1 cellular context compared by ENCODE assay signal in genomic region chr17:79730769-79731483, GRCh38.
TF ChIP-seq lines count a peak whose summit lies in the region.

TSS of gene ENPP7 (plus strand) at chr17:79730943. CDS start at chr17:79731140, 197 bp downstream.

TF ChIP-seq in HepG2, 621 proteins besides CTCF, POLR2A, EP300 and RAD21 (continues in another document):
- TF ChIP-seq TFAP4 (IDR thresholded peaks at IDR 0.05; ENCODE audit: borderline replicate concordance, low read depth) (peak; percentile 20; the same call in 1 of the 2 replicates), ZBTB7A (CRISPR knock-in tag; IDR thresholded peaks at IDR 0.05) (0 out of 2 replicates have a peak, but pooled peaks have one; percentile 81), ZNF446 (CRISPR knock-in tag; IDR thresholded peaks at IDR 0.05) (no peak), IRF9 (CRISPR knock-in tag; IDR thresholded peaks at IDR 0.05; ENCODE audit: borderline replicate concordance) (peak; percentile 52; the same call in 1 of the 2 replicates), DPF2 (CRISPR knock-in tag; IDR thresholded peaks at IDR 0.05; ENCODE audit: borderline replicate concordance, low read depth) (peak; percentile 53; the same call in 1 of the 2 replicates), MEIS1 (CRISPR knock-in tag; IDR thresholded peaks at IDR 0.05; ENCODE audit: borderline replicate concordance) (0 out of 2 replicates have a peak, but pooled peaks have one; percentile 50), SIN3B (IDR thresholded peaks at IDR 0.05; ENCODE audit: low read length) (no peak), HNF4G (IDR thresholded peaks at IDR 0.05; ENCODE audit: borderline replicate concordance, low read depth, low read length) (peak; percentile 86), HNF4G (CRISPR knock-in tag; IDR thresholded peaks at IDR 0.05; ENCODE audit: borderline replicate concordance, low read depth) (peak; percentile 84; the same call in 1 of the 2 replicates), ZNF292 (CRISPR knock-in tag; IDR thresholded peaks at IDR 0.05; ENCODE audit: borderline replicate concordance, low read depth) (peak; percentile 83), RBM39 (IDR thresholded peaks at IDR 0.05; ENCODE audit: low read depth, low read length, poor library complexity, severe bottlenecking) (no peak), ZNF205 (CRISPR knock-in tag; IDR thresholded peaks at IDR 0.05) (0 out of 2 replicates have a peak, but pooled peaks have one; percentile 39), MZF1 (CRISPR knock-in tag; IDR thresholded peaks at IDR 0.05; ENCODE audit: borderline replicate concordance) (0 out of 2 replicates have a peak, but pooled peaks have one; percentile 19), PITX1 (CRISPR knock-in tag; IDR thresholded peaks at IDR 0.05) (peak; percentile 76), SAP130 (CRISPR knock-in tag; IDR thresholded peaks at IDR 0.05; ENCODE audit: low read depth) (peak; percentile 67; the same call in 1 of the 2 replicates), PAXIP1 (CRISPR knock-in tag; conservative IDR thresholded peaks at IDR 0.05) (peak; percentile 83), ZNF883 (CRISPR knock-in tag; IDR thresholded peaks at IDR 0.05; ENCODE audit: not compliant biosample characterization) (peak; percentile 28), YEATS2 (CRISPR knock-in tag; IDR thresholded peaks at IDR 0.05; ENCODE audit: borderline replicate concordance) (peak; percentile 20; the same call in 1 of the 2 replicates), ELF3 (CRISPR knock-in tag; IDR thresholded peaks at IDR 0.05) (peak; percentile 50; the same call in 1 of the 2 replicates), NCOA2 (CRISPR knock-in tag; IDR thresholded peaks at IDR 0.05) (0 out of 2 replicates have a peak, but pooled peaks have one; percentile 34), ZNF382 (CRISPR knock-in tag; IDR thresholded peaks at IDR 0.05; ENCODE audit: borderline replicate concordance) (no peak), ERF (CRISPR knock-in tag; IDR thresholded peaks at IDR 0.05) (0 out of 2 replicates have a peak, but pooled peaks have one; percentile 33), ZKSCAN1 (IDR thresholded peaks at IDR 0.05; ENCODE audit: low read length) (no peak), ZNF556 (CRISPR knock-in tag; IDR thresholded peaks at IDR 0.05; ENCODE audit: borderline replicate concordance) (peak; percentile 29; the same call in 1 of the 2 replicates), ZNF761 (CRISPR knock-in tag; conservative IDR thresholded peaks at IDR 0.05) (0 out of 2 replicates have a peak, but pooled peaks have one; percentile 19), THAP9 (CRISPR knock-in tag; IDR thresholded peaks at IDR 0.05; ENCODE audit: borderline replicate concordance) (peak; percentile 65; the same call in 1 of the 2 replicates), YEATS4 (CRISPR knock-in tag; IDR thresholded peaks at IDR 0.05; ENCODE audit: borderline replicate concordance) (peak; percentile 51; the same call in 1 of the 2 replicates), TEF (CRISPR knock-in tag; IDR thresholded peaks at IDR 0.05) (no peak), TEAD3 (CRISPR knock-in tag; optimal IDR thresholded peaks at IDR 0.05; ENCODE audit: borderline replicate concordance) (peak; percentile 94), HINFP (CRISPR knock-in tag; IDR thresholded peaks at IDR 0.05; ENCODE audit: low read depth) (no peak), ZNF207 (IDR thresholded peaks at IDR 0.05; ENCODE audit: borderline replicate concordance) (no peak), ZFP36 (IDR thresholded peaks at IDR 0.05; ENCODE audit: borderline replicate concordance, low read depth, low read length, partially characterized antibody) (no peak), BCL6 (CRISPR knock-in tag; IDR thresholded peaks at IDR 0.05) (0 out of 2 replicates have a peak, but pooled peaks have one; percentile 14)
- TF ChIP-seq, protein P1, sequence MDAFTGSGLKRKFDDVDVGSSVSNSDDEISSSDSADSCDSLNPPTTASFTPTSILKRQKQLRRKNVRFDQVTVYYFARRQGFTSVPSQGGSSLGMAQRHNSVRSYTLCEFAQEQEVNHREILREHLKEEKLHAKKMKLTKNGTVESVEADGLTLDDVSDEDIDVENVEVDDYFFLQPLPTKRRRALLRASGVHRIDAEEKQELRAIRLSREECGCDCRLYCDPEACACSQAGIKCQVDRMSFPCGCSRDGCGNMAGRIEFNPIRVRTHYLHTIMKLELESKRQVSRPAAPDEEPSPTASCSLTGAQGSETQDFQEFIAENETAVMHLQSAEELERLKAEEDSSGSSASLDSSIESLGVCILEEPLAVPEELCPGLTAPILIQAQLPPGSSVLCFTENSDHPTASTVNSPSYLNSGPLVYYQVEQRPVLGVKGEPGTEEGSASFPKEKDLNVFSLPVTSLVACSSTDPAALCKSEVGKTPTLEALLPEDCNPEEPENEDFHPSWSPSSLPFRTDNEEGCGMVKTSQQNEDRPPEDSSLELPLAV (CRISPR knock-in tag; conservative IDR thresholded peaks at IDR 0.05; ENCODE audit: low read depth) = no peak
- TF ChIP-seq, protein P2, sequence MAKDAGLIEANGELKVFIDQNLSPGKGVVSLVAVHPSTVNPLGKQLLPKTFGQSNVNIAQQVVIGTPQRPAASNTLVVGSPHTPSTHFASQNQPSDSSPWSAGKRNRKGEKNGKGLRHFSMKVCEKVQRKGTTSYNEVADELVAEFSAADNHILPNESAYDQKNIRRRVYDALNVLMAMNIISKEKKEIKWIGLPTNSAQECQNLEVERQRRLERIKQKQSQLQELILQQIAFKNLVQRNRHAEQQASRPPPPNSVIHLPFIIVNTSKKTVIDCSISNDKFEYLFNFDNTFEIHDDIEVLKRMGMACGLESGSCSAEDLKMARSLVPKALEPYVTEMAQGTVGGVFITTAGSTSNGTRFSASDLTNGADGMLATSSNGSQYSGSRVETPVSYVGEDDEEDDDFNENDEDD (CRISPR knock-in tag; IDR thresholded peaks at IDR 0.05; ENCODE audit: borderline replicate concordance) = peak; percentile 33; the same call in 1 of the 2 replicates
- TF ChIP-seq, protein P3, sequence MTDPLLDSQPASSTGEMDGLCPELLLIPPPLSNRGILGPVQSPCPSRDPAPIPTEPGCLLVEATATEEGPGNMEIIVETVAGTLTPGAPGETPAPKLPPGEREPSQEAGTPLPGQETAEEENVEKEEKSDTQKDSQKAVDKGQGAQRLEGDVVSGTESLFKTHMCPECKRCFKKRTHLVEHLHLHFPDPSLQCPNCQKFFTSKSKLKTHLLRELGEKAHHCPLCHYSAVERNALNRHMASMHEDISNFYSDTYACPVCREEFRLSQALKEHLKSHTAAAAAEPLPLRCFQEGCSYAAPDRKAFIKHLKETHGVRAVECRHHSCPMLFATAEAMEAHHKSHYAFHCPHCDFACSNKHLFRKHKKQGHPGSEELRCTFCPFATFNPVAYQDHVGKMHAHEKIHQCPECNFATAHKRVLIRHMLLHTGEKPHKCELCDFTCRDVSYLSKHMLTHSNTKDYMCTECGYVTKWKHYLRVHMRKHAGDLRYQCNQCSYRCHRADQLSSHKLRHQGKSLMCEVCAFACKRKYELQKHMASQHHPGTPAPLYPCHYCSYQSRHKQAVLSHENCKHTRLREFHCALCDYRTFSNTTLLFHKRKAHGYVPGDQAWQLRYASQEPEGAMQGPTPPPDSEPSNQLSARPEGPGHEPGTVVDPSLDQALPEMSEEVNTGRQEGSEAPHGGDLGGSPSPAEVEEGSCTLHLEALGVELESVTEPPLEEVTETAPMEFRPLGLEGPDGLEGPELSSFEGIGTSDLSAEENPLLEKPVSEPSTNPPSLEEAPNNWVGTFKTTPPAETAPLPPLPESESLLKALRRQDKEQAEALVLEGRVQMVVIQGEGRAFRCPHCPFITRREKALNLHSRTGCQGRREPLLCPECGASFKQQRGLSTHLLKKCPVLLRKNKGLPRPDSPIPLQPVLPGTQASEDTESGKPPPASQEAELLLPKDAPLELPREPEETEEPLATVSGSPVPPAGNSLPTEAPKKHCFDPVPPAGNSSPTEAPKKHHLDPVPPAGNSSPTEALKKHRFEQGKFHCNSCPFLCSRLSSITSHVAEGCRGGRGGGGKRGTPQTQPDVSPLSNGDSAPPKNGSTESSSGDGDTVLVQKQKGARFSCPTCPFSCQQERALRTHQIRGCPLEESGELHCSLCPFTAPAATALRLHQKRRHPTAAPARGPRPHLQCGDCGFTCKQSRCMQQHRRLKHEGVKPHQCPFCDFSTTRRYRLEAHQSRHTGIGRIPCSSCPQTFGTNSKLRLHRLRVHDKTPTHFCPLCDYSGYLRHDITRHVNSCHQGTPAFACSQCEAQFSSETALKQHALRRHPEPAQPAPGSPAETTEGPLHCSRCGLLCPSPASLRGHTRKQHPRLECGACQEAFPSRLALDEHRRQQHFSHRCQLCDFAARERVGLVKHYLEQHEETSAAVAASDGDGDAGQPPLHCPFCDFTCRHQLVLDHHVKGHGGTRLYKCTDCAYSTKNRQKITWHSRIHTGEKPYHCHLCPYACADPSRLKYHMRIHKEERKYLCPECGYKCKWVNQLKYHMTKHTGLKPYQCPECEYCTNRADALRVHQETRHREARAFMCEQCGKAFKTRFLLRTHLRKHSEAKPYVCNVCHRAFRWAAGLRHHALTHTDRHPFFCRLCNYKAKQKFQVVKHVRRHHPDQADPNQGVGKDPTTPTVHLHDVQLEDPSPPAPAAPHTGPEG (CRISPR knock-in tag; IDR thresholded peaks at IDR 0.05) = no peak
